In the genomic region with DNA sequence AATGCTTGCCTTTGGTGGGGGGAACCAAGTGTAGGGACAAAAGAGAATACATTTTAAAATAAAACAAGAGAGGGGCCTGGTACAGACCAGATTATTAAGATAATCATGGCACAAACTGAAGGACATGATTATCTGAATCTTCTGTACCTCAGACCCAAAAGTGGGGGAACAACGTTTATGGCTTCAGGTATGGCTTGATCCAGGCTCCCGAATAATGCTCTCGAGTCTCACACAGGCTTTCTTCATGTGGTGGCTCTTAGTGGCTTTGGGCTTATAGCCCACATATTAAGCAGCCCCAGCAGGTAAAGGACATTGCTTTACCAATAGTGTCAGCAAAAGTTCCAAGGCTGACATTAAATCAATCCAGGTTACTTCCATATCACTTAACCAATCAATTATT, we compare ENCODE assay signal across 9 cellular contexts.
"Had no signal": no experiment of that assay in that cellular context is flagged by ENCODE, and none has a peak within 500 bp of the region (broad histone marks: within the 10 kb centered on the region; RNA-seq: fewer than 3 reads in every experiment).

No MANE protein-coding gene starts in this region.

- H3K4me1 ChIP-seq: HAP-1 had no signal

- ATAC-seq: HCT116 had no signal

- H3K27ac ChIP-seq: GM23248, HL-60, KMS-11 had no signal

- H3K9ac ChIP-seq: GM23248, KMS-11 had no signal

- H3K36me3 ChIP-seq: HAP-1 had no signal

- DNase-seq: GM23248, GOT3, H7, IMR-90, KBM-7 had no signal

- H2AFZ ChIP-seq: GM23248 had no signal

- H3K4me2 ChIP-seq: KMS-11 had no signal

- H3K4me3 ChIP-seq: GM23248, HAP-1 had no signal
